Comparison of ENCODE assay signal across 15 cellular contexts in the genomic region with DNA sequence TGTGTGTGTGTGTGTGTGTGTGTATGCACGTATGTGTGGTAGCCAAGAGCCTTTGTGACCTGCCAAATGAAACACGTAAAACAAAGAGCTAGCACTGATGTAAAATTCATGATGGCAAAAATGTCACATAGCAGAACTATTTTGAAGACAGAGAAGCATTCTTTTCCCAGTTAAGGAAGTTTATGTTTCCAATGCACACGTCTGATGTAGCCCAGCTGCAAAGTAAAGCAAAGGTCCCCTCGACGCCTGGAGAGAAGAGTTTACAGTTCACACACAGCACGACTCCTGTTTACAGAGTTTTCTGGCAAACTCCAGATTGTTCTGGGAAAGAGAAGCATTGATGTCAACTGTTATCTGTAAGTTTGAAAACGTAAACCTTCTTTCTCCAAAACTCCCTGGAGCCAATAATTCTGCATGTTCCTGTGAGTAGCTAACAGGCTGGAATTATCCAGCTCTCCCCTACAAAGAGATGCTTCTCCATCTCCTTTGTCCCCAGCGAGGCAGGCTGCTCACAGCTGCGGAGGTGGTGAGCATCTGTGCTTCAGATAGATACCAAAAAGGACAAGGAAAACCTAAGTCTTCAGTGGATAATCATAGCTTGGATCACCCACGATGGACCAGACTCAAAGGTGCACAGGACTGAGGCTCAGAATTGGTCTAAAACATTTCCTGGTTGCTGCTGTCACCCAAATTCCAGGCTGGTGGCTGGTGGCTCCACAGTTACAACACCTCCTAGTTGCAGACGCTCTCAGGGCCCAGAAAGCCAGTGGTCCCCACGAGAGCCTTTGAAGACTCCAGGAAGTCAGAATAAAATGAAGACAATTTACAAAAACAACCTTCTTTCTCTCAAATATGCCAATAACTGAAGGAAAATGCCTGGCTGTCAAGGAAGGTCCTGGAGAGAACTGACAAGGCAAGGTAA.
DNase-seq lines count a peak whose midpoint lies in the region; ATAC-seq and TF ChIP-seq lines count a peak whose summit lies in the region.
"Had no signal": no experiment of that assay in that cellular context is flagged by ENCODE, and none has a peak within 500 bp of the region (broad histone marks: within the 10 kb centered on the region; RNA-seq: fewer than 3 reads in every experiment).

No MANE protein-coding gene starts in this region.

- no peak for TF ChIP-seq POLR2A in sigmoid colon (IDR thresholded peaks at IDR 0.05)

- peaks cover 72% of the 10 kb centered on the region for H3K79me2 ChIP-seq in GM23248 (ENCODE audit: insufficient read depth)

- H3K4me1 ChIP-seq in GM23248 (ENCODE audit: insufficient read depth) (peaks cover 12% of the 10 kb centered on the region), sigmoid colon (peaks cover 0 to 100% (median 78%) of the 10 kb centered on the region in 4 donors)

- H2AFZ ChIP-seq in GM23248 = no peak overlapping the region
- H2AFZ ChIP-seq: PC-9 had no signal

- intact Hi-C loops in sigmoid colon (cut with DNase I) = no loop called here

- TF ChIP-seq EP300 in sigmoid colon (IDR thresholded peaks at IDR 0.05) = peak in 3 of 4 donors; percentile 45 to 79 (median 72)

- H3K36me3 ChIP-seq in GM23248 (ENCODE audit: low read depth) (peaks cover 82% of the 10 kb centered on the region), sigmoid colon (peaks cover 0 to 43% (median 9%) of the 10 kb centered on the region in 4 donors)
- H3K36me3 ChIP-seq: thyroid gland had no signal

- no peak overlapping the region for H3K9ac ChIP-seq in GM23248

- H3K27ac ChIP-seq in GM23248 (peak overlapping the region; percentile 29), sigmoid colon (peak overlapping the region; percentile 91 to 98 (median 95))
- H3K27ac ChIP-seq: brain microvascular endothelial cell, PC-9 had no signal

- H3K27me3 ChIP-seq in GM23248 (replicated peaks; ENCODE audit: insufficient read depth) (no peaks in the 10 kb centered on the region), sigmoid colon (no peaks in the 10 kb centered on the region)
- H3K27me3 ChIP-seq: brain microvascular endothelial cell, thyroid gland had no signal

- H3K4me3 ChIP-seq in GM23248 = no peak overlapping the region
- H3K4me3 ChIP-seq in sigmoid colon = no peak overlapping the region
- H3K4me3 ChIP-seq: PC-9, thyroid gland had no signal

- TF ChIP-seq CTCF in sigmoid colon (IDR thresholded peaks at IDR 0.05) = no peak

- H4K20me1 ChIP-seq in GM23248 (ENCODE audit: insufficient read depth) = no peaks in the 10 kb centered on the region

- H3K9me2 ChIP-seq in GM23248 (ENCODE audit: insufficient read depth) = no peaks in the 10 kb centered on the region

- in situ Hi-C loops in GM23248 (cut with MboI) = no loop called here

- ATAC-seq in GM21390 (IDR thresholded peaks at IDR 0.05; ENCODE audit: unreplicated experiment) (no peak), HG02885 (IDR thresholded peaks at IDR 0.05; ENCODE audit: poor library complexity, unreplicated experiment) (no peak)
- ATAC-seq: naive thymus-derived CD4-positive, alpha-beta T cell; T-helper 17 cell had no signal

- no peak overlapping the region for H3K4me2 ChIP-seq in GM23248 (ENCODE audit: unreplicated experiment)
- H3K4me2 ChIP-seq: PC-9 had no signal

- DNase-seq in GM23248 (no peak), dermis microvascular lymphatic vessel endothelial cell (ENCODE audit: low read depth in 2 of 2) (peak; percentile 52 to 60), islet precursor cell (peak; percentile 38), sigmoid colon (peak; percentile 66), HUDEP-2 (lab: John Stamatoyannopoulos, UW; ENCODE audit: unreplicated experiment in 76 of 76) (no peak), NCI-H2081 treated with DMSO at 0.1 percent for 48 hours (lab: John Stamatoyannopoulos, UW) (no peak)
- DNase-seq: activated CD4-positive, alpha-beta T cell treated with anti-CD3 and anti-CD28 coated beads for 48 hours; brain microvascular endothelial cell; naive thymus-derived CD4-positive, alpha-beta T cell; NCI-H2227 treated with DMSO at 0.1 percent for 48 hours; PC-9; T-helper 17 cell; thyroid gland had no signal

- H3K9me3 ChIP-seq in GM23248 (ENCODE audit: low read depth) (no peaks in the 10 kb centered on the region), sigmoid colon (no peaks in the 10 kb centered on the region)
- H3K9me3 ChIP-seq: thyroid gland had no signal

- 81 to 84% methylated on average over 12 of the region's 12 CpGs for WGBS in GM23248 (ENCODE audit: low coverage in 1 of 2, low lambda C conversion rate in 2 of 2, missing lambda C conversion rate in 2 of 2), 2 experiments
- 41 to 61% methylated on average over 12 of the region's 12 CpGs for WGBS in sigmoid colon, 2 donors

- H3F3A ChIP-seq in GM23248 (ENCODE audit: insufficient read depth) = peaks cover 100% of the 10 kb centered on the region

Comparison
In these comparisons a context has a peak if more than half of its experiments do, and no peak if none do; other contexts are left out.
1. DNase-seq: peak in dermis microvascular lymphatic vessel endothelial cell (2 of 2), islet precursor cell (single experiment) and sigmoid colon (single experiment); none in GM23248 (single experiment), HUDEP-2 (0 of 76) and NCI-H2081 treated with DMSO at 0.1 percent for 48 hours (single experiment).